In genomic region chr10:114261116-114261515, GRCh38 we compare ENCODE assay signal across 14 cellular contexts. TPM values are rescaled to one million over a fixed set of nuclear protein-coding genes. Genes with fewer than 3 reads are reported as not detected.
DNase-seq lines count a peak whose midpoint lies in the region; ATAC-seq lines count a peak whose summit lies in the region.
"Had no signal": no experiment of that assay in that cellular context is flagged by ENCODE, and none has a peak within 500 bp of the region (broad histone marks: within the 10 kb centered on the region; RNA-seq: fewer than 3 reads in every experiment).

No MANE protein-coding gene starts in this region.

- in situ Hi-C loops in GM23248 (cut with MboI): no loop called here

- H3K4me2 ChIP-seq in GM23248 (ENCODE audit: unreplicated experiment): peak overlapping the region; percentile 58

- H3K4me1 ChIP-seq in GM23248 (ENCODE audit: insufficient read depth): peaks cover 31% of the 10 kb centered on the region
- H3K4me1 ChIP-seq in SJCRH30: peaks cover 41% of the 10 kb centered on the region
- H3K4me1 ChIP-seq: BE2C had no signal

- peak; percentile 34 for DNase-seq in AG08396 (ENCODE audit: low spot score)
- peak; percentile 45 for DNase-seq in GM23248
- peak; percentile 64 to 70 for DNase-seq in SJCRH30
- DNase-seq in iris pigment epithelial cell (ENCODE audit: low read depth): peak; percentile 49
- no peak for DNase-seq in cerebellar nuclear complex (lab: John Stamatoyannopoulos, UW)
- DNase-seq in stimulated activated CD4-positive, alpha-beta T cell treated with anti-CD3 and anti-CD28 coated beads, Interleukin-4, amount 100 ng/mL, for 24 hours: no peak
- DNase-seq in NCI-H524 (lab: John Stamatoyannopoulos, UW): no peak
- DNase-seq: activated CD4-positive, CD25-positive, alpha-beta regulatory T cell treated with anti-CD3 and anti-CD28 coated beads, Interleukin-2, amount 50 U/mL, for 72 hours; activated T-cell treated with anti-CD3 and anti-CD28 coated beads, Interleukin-2, amount 50 U/mL, for 72 hours; BE2C; hippocampal formation had no signal

- no peaks in the 10 kb centered on the region for H3K9me2 ChIP-seq in GM23248 (ENCODE audit: insufficient read depth)

- ATAC-seq in GM21737 (IDR thresholded peaks at IDR 0.05; ENCODE audit: unreplicated experiment): no peak
- ATAC-seq: activated T-cell treated with anti-CD3 and anti-CD28 coated beads, Interleukin-2, amount 50 U/mL, for 72 hours had no signal

- H3K79me2 ChIP-seq in GM23248 (ENCODE audit: insufficient read depth): no peaks in the 10 kb centered on the region

- H3K27ac ChIP-seq in GM23248 (no peak overlapping the region; the same call in 1 of the 2 replicates), SJCRH30 (peak overlapping the region; percentile 18; the same call in 1 of the 2 replicates)
- H3K27ac ChIP-seq: vagina had no signal

- H3K9me3 ChIP-seq in GM23248 (ENCODE audit: low read depth): no peaks in the 10 kb centered on the region
- no peaks in the 10 kb centered on the region for H3K9me3 ChIP-seq in SJCRH30 (replicated peaks)
- H3K9me3 ChIP-seq: BE2C, vagina had no signal

- H2AFZ ChIP-seq in GM23248: no peak overlapping the region

- H4K20me1 ChIP-seq in GM23248 (ENCODE audit: insufficient read depth): no peaks in the 10 kb centered on the region

- H3K9ac ChIP-seq in GM23248: no peak overlapping the region

- peaks cover 32% of the 10 kb centered on the region for H3F3A ChIP-seq in GM23248 (ENCODE audit: insufficient read depth)

- H3K36me3 ChIP-seq in GM23248 (ENCODE audit: low read depth): no peaks in the 10 kb centered on the region
- no peaks in the 10 kb centered on the region for H3K36me3 ChIP-seq in SJCRH30
- H3K36me3 ChIP-seq: BE2C, vagina had no signal

- H3K27me3 ChIP-seq in GM23248 (replicated peaks; ENCODE audit: insufficient read depth): no peaks in the 10 kb centered on the region
- H3K27me3 ChIP-seq in SJCRH30: no peaks in the 10 kb centered on the region
- H3K27me3 ChIP-seq: BE2C, vagina had no signal

- 72 to 79% methylated on average over 2 of the region's 2 CpGs for WGBS in GM23248 (ENCODE audit: low coverage in 1 of 2, low lambda C conversion rate in 2 of 2, missing lambda C conversion rate in 2 of 2), 2 experiments

- H3K4me3 ChIP-seq in GM23248 (no peak overlapping the region), SJCRH30 (no peak overlapping the region)
- H3K4me3 ChIP-seq: vagina had no signal

RNA-seq across cellular contexts. Expression of gene VWA2, which starts 22.1 kb away (rescaled TPM):
- total RNA-seq in GM23248 (2014; rRNA removed; shearing (Covaris generic)): not detected in 2 replicates
- polyA plus RNA-seq in GM23248 (2016; fragmentation: Nextera tagmentation; extraction: Ambion mirVana): not detected in 2 replicates
- total RNA-seq in SJCRH30 (2014; rRNA removed; shearing (Covaris generic)): not detected in 2 replicates
- total RNA-seq: activated T-cell treated with anti-CD3 and anti-CD28 coated beads, Interleukin-2, amount 50 U/mL, for 72 hours; T-helper 1 cell treated with Interleukin-12 subunit alpha and Interleukin-12 subunit beta and Interleukin-4 antibody, amounts not matched to agents 30 ng/mL and 1 ng/mL, for 36 hours had no signal

Comparison
In these comparisons a context has a peak if more than half of its experiments do, and no peak if none do; other contexts are left out.
1. DNase-seq: peak in AG08396 (single experiment), GM23248 (single experiment), SJCRH30 (2 of 2) and iris pigment epithelial cell (single experiment); none in cerebellar nuclear complex (0 of 2), stimulated activated CD4-positive, alpha-beta T cell treated with anti-CD3 and anti-CD28 coated beads, Interleukin-4, amount 100 ng/mL, for 24 hours (single experiment) and NCI-H524 (0 of 2).